In genomic region chr2:38509322-38509946, GRCh38 we compare ENCODE assay signal across 9 cellular contexts.
DNase-seq lines count a peak whose midpoint lies in the region; ATAC-seq and TF ChIP-seq lines count a peak whose summit lies in the region.
"Had no signal": no experiment of that assay in that cellular context is flagged by ENCODE, and none has a peak within 500 bp of the region (broad histone marks: within the 10 kb centered on the region; RNA-seq: fewer than 3 reads in every experiment).

No MANE protein-coding gene starts in this region.

- H3K27ac ChIP-seq in HEK293 (ENCODE audit: extremely low read depth, low read depth, low read length) (no peak overlapping the region), gastroesophageal sphincter (peak overlapping the region; percentile 81 to 91 (median 86)), testis (peak overlapping the region; percentile 47 to 80), right atrium auricular region (peak overlapping the region in 1 of 2 donors; percentile 29)

- H3K4me1 ChIP-seq in HEK293 (ENCODE audit: control insufficient read depth, insufficient read depth, low read length) (no peaks in the 10 kb centered on the region), gastroesophageal sphincter (peaks cover 13 to 66% (median 15%) of the 10 kb centered on the region in 3 donors), testis (peaks cover 32% of the 10 kb centered on the region), right atrium auricular region (peaks cover 0 to 22% of the 10 kb centered on the region in 2 donors)

- H3K4me3 ChIP-seq in HEK293 (ENCODE audit: low read depth, low read length) (no peak overlapping the region), gastroesophageal sphincter (no peak overlapping the region), testis (no peak overlapping the region), right atrium auricular region (no peak overlapping the region)

- POLR2A ChIA-PET in HEK293 (lab: Yijun Ruan, JAX), result interaction anchor here (0.6 to 2.7 kb wide), 5 partner anchors 113 to 431 kb away, joined by 3 to 14 read pairs (median 6); partner anchors contain the start of genes ATL2 and SRSF7

- H3K36me3 ChIP-seq in HEK293 (ENCODE audit: control insufficient read depth in 2 of 2, insufficient read depth in 1 of 2, low read length in 2 of 2), result no peaks in the 10 kb centered on the region
- H3K36me3 ChIP-seq in gastroesophageal sphincter, result no peaks in the 10 kb centered on the region
- H3K36me3 ChIP-seq in testis (ENCODE audit: low read depth, missing control alignments), result no peaks in the 10 kb centered on the region
- no peaks in the 10 kb centered on the region for H3K36me3 ChIP-seq in right atrium auricular region

- no peak for TF ChIP-seq EP300 in gastroesophageal sphincter (IDR thresholded peaks at IDR 0.05)

- DNase-seq in T1000 (lab: John Stamatoyannopoulos, UW) (peak; percentile 7), testis (no peak), T-helper 9 cell (no peak), cerebellar cortex (ENCODE audit: low spot score) (no peak), right atrium auricular region (ENCODE audit: low spot score) (no peak), NCI-H526 (lab: John Stamatoyannopoulos, UW) (no peak)
- DNase-seq: activated CD4-positive, CD25-positive, alpha-beta regulatory T cell treated with anti-CD3 and anti-CD28 coated beads, Interleukin-2, amount 50 U/mL, for 72 hours had no signal

- no peaks in the 10 kb centered on the region for H3K27me3 ChIP-seq in gastroesophageal sphincter
- no peaks in the 10 kb centered on the region for H3K27me3 ChIP-seq in testis
- H3K27me3 ChIP-seq in right atrium auricular region, result no peaks in the 10 kb centered on the region

- CTCF ChIA-PET in HEK293 (lab: Yijun Ruan, JAX), result interaction anchor here (0.6 to 5.5 kb wide), 17 partner anchors 12 to 527 kb away, joined by 3 to 142 read pairs (median 6); partner anchors contain the start of gene ATL2

- ATAC-seq in gastroesophageal sphincter, result peak; percentile 32

- TF ChIP-seq CTCF in HEK293 (tag by site-specific recombination; IDR thresholded peaks at IDR 0.05) (no peak), gastroesophageal sphincter (IDR thresholded peaks at IDR 0.05) (no peak), testis (IDR thresholded peaks at IDR 0.05) (no peak), right atrium auricular region (IDR thresholded peaks at IDR 0.05) (no peak)

- WGBS in gastroesophageal sphincter (ENCODE audit: low coverage in 1 of 2), 2 donors, result 17 to 18% methylated on average over 5 of the region's 5 CpGs
- 54 to 61% methylated on average over 5 of the region's 5 CpGs for WGBS in testis, 2 donors

- H3K9me3 ChIP-seq in HEK293 (ENCODE audit: control insufficient read depth, insufficient read depth, low read depth, low read length) (no peaks in the 10 kb centered on the region), gastroesophageal sphincter (no peaks in the 10 kb centered on the region), testis (no peaks in the 10 kb centered on the region), right atrium auricular region (no peaks in the 10 kb centered on the region)

- TF ChIP-seq POLR2A in gastroesophageal sphincter (IDR thresholded peaks at IDR 0.05) (no peak), testis (IDR thresholded peaks at IDR 0.05) (no peak)

- intact Hi-C loops in testis (cut with DNase I; ENCODE audit: low total_unique reads), result no loop called here

TF ChIP-seq in HEK293, 187 proteins besides CTCF, POLR2A, EP300 and RAD21:
- TF ChIP-seq ZBTB48 (tag by site-specific recombination; IDR thresholded peaks at IDR 0.05) (no peak), ZNF366 (tag by site-specific recombination; conservative IDR thresholded peaks at IDR 0.05) (0 out of 2 replicates have a peak, but pooled peaks have one; percentile 29), ZNF660 (tag by site-specific recombination; IDR thresholded peaks at IDR 0.05) (peak; percentile 57; the same call in 1 of the 2 replicates), ZSCAN23 (tag by site-specific recombination; IDR thresholded peaks at IDR 0.05) (0 out of 2 replicates have a peak, but pooled peaks have one; percentile 14), ZBTB17 (tag by site-specific recombination; IDR thresholded peaks at IDR 0.05) (peak; percentile 53; the same call in 1 of the 2 replicates), ZNF629 (tag by site-specific recombination; IDR thresholded peaks at IDR 0.05) (peak; percentile 32; the same call in 1 of the 2 replicates), ZBTB20 (tag by site-specific recombination; IDR thresholded peaks at IDR 0.05) (peak; percentile 37; the same call in 1 of the 2 replicates), ZNF501 (tag by site-specific recombination; IDR thresholded peaks at IDR 0.05) (no peak), SCRT2 (tag by site-specific recombination; IDR thresholded peaks at IDR 0.05) (no peak), BCL11A (tag by site-specific recombination; IDR thresholded peaks at IDR 0.05; ENCODE audit: low read depth) (no peak), PRDM6 (tag by site-specific recombination; IDR thresholded peaks at IDR 0.05) (peak; percentile 75), ZSCAN30 (tag by site-specific recombination; IDR thresholded peaks at IDR 0.05) (0 out of 2 replicates have a peak, but pooled peaks have one; percentile 30)
